ENCODE assay signal across 1 cellular context in the genomic region with DNA sequence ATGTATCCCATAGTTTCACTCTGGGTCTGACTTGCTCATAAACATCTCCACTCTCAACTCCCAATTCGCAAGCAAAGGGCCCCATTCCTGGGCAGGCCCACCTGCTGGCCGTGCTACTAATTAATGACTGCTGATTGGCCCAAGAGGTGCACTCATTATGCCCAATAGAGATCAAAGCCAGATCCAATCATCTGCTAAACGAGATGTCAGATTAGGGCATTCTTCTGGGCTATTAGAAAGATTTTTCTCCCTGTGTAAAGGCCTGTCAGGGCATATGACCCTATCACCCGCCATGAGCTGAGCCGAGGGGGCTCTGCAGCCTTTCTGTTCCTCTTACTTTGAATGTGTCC.
TF ChIP-seq lines count a peak whose summit lies in the region.

No MANE protein-coding gene starts in this region.

TF ChIP-seq in H1, 55 proteins besides CTCF, POLR2A, EP300 and RAD21:
- no peak for TF ChIP-seq JUND (IDR thresholded peaks at IDR 0.05; ENCODE audit: low read length)
- no peak for TF ChIP-seq CTBP2 (IDR thresholded peaks at IDR 0.05; ENCODE audit: borderline replicate concordance, insufficient read depth, insufficient read length, low read length)
- no peak for TF ChIP-seq SUZ12 (IDR thresholded peaks at IDR 0.05; ENCODE audit: low read length)
